36 cellular contexts compared by ENCODE assay signal in the genomic region with DNA sequence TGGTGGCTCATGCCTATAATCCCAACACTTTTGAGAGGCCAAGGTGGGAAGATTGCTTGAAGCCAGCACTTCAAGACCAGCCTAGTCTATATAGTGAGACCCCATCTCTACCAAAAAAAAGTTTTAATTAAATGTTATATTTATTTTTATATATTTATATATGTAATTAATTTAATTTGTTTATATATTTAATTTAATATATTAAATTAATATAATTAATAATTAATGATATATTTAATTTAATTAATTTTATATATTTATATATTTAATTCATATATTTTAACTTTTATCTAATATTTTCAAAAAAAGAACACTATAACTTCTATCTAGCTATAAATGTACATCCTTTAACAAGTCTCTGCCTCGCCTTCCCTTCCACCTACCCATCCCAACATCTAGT.
"Had no signal": no experiment of that assay in that cellular context is flagged by ENCODE, and none has a peak within 500 bp of the region (broad histone marks: within the 10 kb centered on the region; RNA-seq: fewer than 3 reads in every experiment).

No MANE protein-coding gene starts in this region.

- DNase-seq: activated B cell treated with CpG ODN at 0.5 μM for 24 hours; activated CD4-positive, alpha-beta memory T cell treated with anti-CD3 and anti-CD28 coated beads for 36 hours; activated CD4-positive, alpha-beta T cell treated with anti-CD3 and anti-CD28 coated beads for 36 hours; activated CD4-positive, alpha-beta T cell treated with anti-CD3 and anti-CD28 coated beads, Interleukin-2, amount 10 ng/mL, durations not matched to agents 24 days and 14 days; activated CD8-positive, alpha-beta memory T cell treated with anti-CD3 and anti-CD28 coated beads, Interleukin-2, amount 10 ng/mL, durations not matched to agents 7 days and 5 days; activated CD8-positive, alpha-beta memory T cell treated with anti-CD3 and anti-CD28 coated beads, Interleukin-2, amount 50 U/mL, for 4 hours; activated CD8-positive, alpha-beta T cell treated with anti-CD3 and anti-CD28 coated beads, Interleukin-2, amount 10 ng/mL, durations not matched to agents 7 days and 5 days; activated gamma-delta T cell; activated naive CD4-positive, alpha-beta T cell; activated naive CD4-positive, alpha-beta T cell treated with anti-CD3 and anti-CD28 coated beads, Interleukin-2, amount 10 ng/mL, durations not matched to agents 7 days and 5 days; activated naive CD8-positive, alpha-beta T cell treated with anti-CD3 and anti-CD28 coated beads, Interleukin-2, amount 10 ng/mL, durations not matched to agents 7 days and 5 days; activated T-cell treated with anti-CD3 and anti-CD28 coated beads, Interleukin-2, amount 50 U/mL, for 1 hour; activated T-cell treated with anti-CD3 and anti-CD28 coated beads, Interleukin-2, amount 50 U/mL, for 48 hours; central memory CD4-positive, alpha-beta T cell; cerebellar nuclear complex; dorsolateral prefrontal cortex; effector memory CD4-positive, alpha-beta T cell; endodermal cell; erythroblast; foreskin keratinocyte; heart right ventricle; T-helper 2 cell had no signal

- H3K27ac ChIP-seq: ascending aorta, breast epithelium, cardiac muscle cell, coronary artery, dorsolateral prefrontal cortex, esophagus muscularis mucosa, foreskin keratinocyte, gastroesophageal sphincter, heart right ventricle, hepatocyte, VCaP had no signal

- ATAC-seq: activated CD4-positive, alpha-beta T cell treated with anti-CD3 and anti-CD28 coated beads for 36 hours; activated CD4-positive, CD25-positive, alpha-beta regulatory T cell treated with anti-CD3 and anti-CD28 coated beads, Interleukin-2, amount 50 U/mL, for 24 hours; activated CD8-positive, alpha-beta memory T cell treated with anti-CD3 and anti-CD28 coated beads, Interleukin-2, amount 10 ng/mL, durations not matched to agents 7 days and 5 days; activated CD8-positive, alpha-beta T cell treated with anti-CD3 and anti-CD28 coated beads, Interleukin-2, amount 10 ng/mL, durations not matched to agents 7 days and 5 days; activated naive CD4-positive, alpha-beta T cell treated with anti-CD3 and anti-CD28 coated beads, Interleukin-2, amount 50 U/mL, for 72 hours; foreskin keratinocyte; gastroesophageal sphincter; heart right ventricle had no signal

- H3K9me3 ChIP-seq: ascending aorta, breast epithelium, esophagus muscularis mucosa, gastroesophageal sphincter had no signal

- H3K4me1 Mint-ChIP-seq: activated B cell treated with CpG ODN at 0.5 μM for 24 hours; activated CD4-positive, alpha-beta T cell treated with anti-CD3 and anti-CD28 coated beads for 36 hours; activated CD4-positive, alpha-beta T cell treated with anti-CD3 and anti-CD28 coated beads, Interleukin-2, amount 10 ng/mL, durations not matched to agents 24 days and 14 days; activated CD8-positive, alpha-beta memory T cell treated with anti-CD3 and anti-CD28 coated beads, Interleukin-2, amount 10 ng/mL, durations not matched to agents 7 days and 5 days; activated naive CD4-positive, alpha-beta T cell treated with anti-CD3 and anti-CD28 coated beads, Interleukin-2, amount 10 ng/mL, durations not matched to agents 7 days and 5 days; activated naive CD8-positive, alpha-beta T cell treated with anti-CD3 and anti-CD28 coated beads, Interleukin-2, amount 10 ng/mL, durations not matched to agents 7 days and 5 days; endodermal cell had no signal

- H3K36me3 ChIP-seq: ascending aorta, breast epithelium, cardiac muscle cell, esophagus muscularis mucosa, heart right ventricle had no signal

- H3K4me3 ChIP-seq: ascending aorta, breast epithelium, cardiac muscle cell, coronary artery, dorsolateral prefrontal cortex, esophagus muscularis mucosa, gastroesophageal sphincter, heart right ventricle, hepatocyte had no signal

- H3K4me1 ChIP-seq: ascending aorta, breast epithelium, esophagus muscularis mucosa, foreskin keratinocyte, gastroesophageal sphincter, heart right ventricle had no signal

- H3K4me3 Mint-ChIP-seq: activated B cell treated with CpG ODN at 0.5 μM for 24 hours; activated CD4-positive, alpha-beta memory T cell treated with anti-CD3 and anti-CD28 coated beads for 36 hours; activated CD4-positive, alpha-beta T cell treated with anti-CD3 and anti-CD28 coated beads for 36 hours; activated CD4-positive, alpha-beta T cell treated with anti-CD3 and anti-CD28 coated beads, Interleukin-2, amount 10 ng/mL, durations not matched to agents 24 days and 14 days; activated CD8-positive, alpha-beta memory T cell treated with anti-CD3 and anti-CD28 coated beads, Interleukin-2, amount 10 ng/mL, durations not matched to agents 7 days and 5 days; activated CD8-positive, alpha-beta T cell treated with anti-CD3 and anti-CD28 coated beads, Interleukin-2, amount 10 ng/mL, durations not matched to agents 7 days and 5 days; activated naive CD4-positive, alpha-beta T cell treated with anti-CD3 and anti-CD28 coated beads, Interleukin-2, amount 10 ng/mL, durations not matched to agents 7 days and 5 days; activated naive CD8-positive, alpha-beta T cell treated with anti-CD3 and anti-CD28 coated beads, Interleukin-2, amount 10 ng/mL, durations not matched to agents 7 days and 5 days; activated T-helper 1 cell treated with anti-CD3 and anti-CD28 coated beads, Interleukin-12 subunit alpha, Interleukin-12 subunit beta, Interleukin-2, Interleukin-4 antibody, amounts not matched to agents 30 ng/mL and 10 ng/mL and 1 ng/mL, durations not matched to agents 14 hours and 24 hours and 36 hours; brain; dendritic cell treated with granulocyte-macrophage colony-stimulating factor and Interleukin-4, amounts not matched to agents 40 ng/mL and 50 ng/mL, for 4 days; endodermal cell had no signal

- H3K36me3 Mint-ChIP-seq: activated CD8-positive, alpha-beta memory T cell treated with anti-CD3 and anti-CD28 coated beads, Interleukin-2, amount 10 ng/mL, durations not matched to agents 7 days and 5 days; activated naive CD4-positive, alpha-beta T cell treated with anti-CD3 and anti-CD28 coated beads, Interleukin-2, amount 10 ng/mL, durations not matched to agents 7 days and 5 days; activated naive CD4-positive, alpha-beta T cell treated with anti-CD3 and anti-CD28 coated beads, Interleukin-2, amount 50 U/mL, for 72 hours; activated naive CD8-positive, alpha-beta T cell treated with anti-CD3 and anti-CD28 coated beads, Interleukin-2, amount 10 ng/mL, durations not matched to agents 7 days and 5 days had no signal

- H3K27me3 Mint-ChIP-seq: activated B cell treated with CpG ODN at 0.5 μM for 24 hours; activated CD4-positive, alpha-beta memory T cell treated with anti-CD3 and anti-CD28 coated beads for 36 hours; activated CD4-positive, alpha-beta T cell treated with anti-CD3 and anti-CD28 coated beads for 36 hours; activated CD4-positive, alpha-beta T cell treated with anti-CD3 and anti-CD28 coated beads, Interleukin-2, amount 10 ng/mL, durations not matched to agents 24 days and 14 days; activated CD8-positive, alpha-beta memory T cell treated with anti-CD3 and anti-CD28 coated beads, Interleukin-2, amount 10 ng/mL, durations not matched to agents 7 days and 5 days; activated naive CD4-positive, alpha-beta T cell treated with anti-CD3 and anti-CD28 coated beads, Interleukin-2, amount 10 ng/mL, durations not matched to agents 7 days and 5 days; activated naive CD8-positive, alpha-beta T cell treated with anti-CD3 and anti-CD28 coated beads, Interleukin-2, amount 10 ng/mL, durations not matched to agents 7 days and 5 days; brain; dendritic cell treated with granulocyte-macrophage colony-stimulating factor and Interleukin-4, amounts not matched to agents 40 ng/mL and 50 ng/mL, for 4 days had no signal

- H3K27me3 ChIP-seq: ascending aorta, breast epithelium, cardiac muscle cell, dorsolateral prefrontal cortex, esophagus muscularis mucosa, foreskin keratinocyte, gastroesophageal sphincter, heart right ventricle, hepatocyte had no signal

- H3K9me3 Mint-ChIP-seq: activated B cell treated with CpG ODN at 0.5 μM for 24 hours; activated CD4-positive, alpha-beta memory T cell treated with anti-CD3 and anti-CD28 coated beads for 36 hours; activated CD4-positive, alpha-beta T cell treated with anti-CD3 and anti-CD28 coated beads, Interleukin-2, amount 10 ng/mL, durations not matched to agents 24 days and 14 days; activated naive CD4-positive, alpha-beta T cell treated with anti-CD3 and anti-CD28 coated beads, Interleukin-2, amount 10 ng/mL, durations not matched to agents 7 days and 5 days; activated naive CD4-positive, alpha-beta T cell treated with anti-CD3 and anti-CD28 coated beads, Interleukin-2, amount 50 U/mL, for 72 hours; activated naive CD8-positive, alpha-beta T cell treated with anti-CD3 and anti-CD28 coated beads, Interleukin-2, amount 10 ng/mL, durations not matched to agents 7 days and 5 days; activated T-helper 1 cell treated with anti-CD3 and anti-CD28 coated beads, Interleukin-12 subunit alpha, Interleukin-12 subunit beta, Interleukin-2, Interleukin-4 antibody, amounts not matched to agents 30 ng/mL and 10 ng/mL and 1 ng/mL, durations not matched to agents 14 hours and 24 hours and 36 hours; activated T-helper 2 cell treated with anti-CD3 and anti-CD28 coated beads, Interferon-gamma antibody, Interleukin-2, Interleukin-4, amounts not matched to agents 10 μg/mL and 5 μg/mL and 100 μg/mL, durations not matched to agents 14 hours and 24 hours and 36 hours; dendritic cell treated with granulocyte-macrophage colony-stimulating factor and Interleukin-4, amounts not matched to agents 40 ng/mL and 50 ng/mL, for 4 days; endodermal cell had no signal

- H3K27ac Mint-ChIP-seq: activated B cell treated with CpG ODN at 0.5 μM for 24 hours; activated CD4-positive, alpha-beta memory T cell treated with anti-CD3 and anti-CD28 coated beads for 36 hours; activated CD4-positive, alpha-beta T cell treated with anti-CD3 and anti-CD28 coated beads for 36 hours; activated CD4-positive, alpha-beta T cell treated with anti-CD3 and anti-CD28 coated beads, Interleukin-2, amount 10 ng/mL, durations not matched to agents 24 days and 14 days; activated CD8-positive, alpha-beta memory T cell treated with anti-CD3 and anti-CD28 coated beads, Interleukin-2, amount 10 ng/mL, durations not matched to agents 7 days and 5 days; activated CD8-positive, alpha-beta T cell treated with anti-CD3 and anti-CD28 coated beads, Interleukin-2, amount 10 ng/mL, durations not matched to agents 7 days and 5 days; activated naive CD4-positive, alpha-beta T cell treated with anti-CD3 and anti-CD28 coated beads, Interleukin-2, amount 10 ng/mL, durations not matched to agents 7 days and 5 days; activated naive CD4-positive, alpha-beta T cell treated with anti-CD3 and anti-CD28 coated beads, Interleukin-2, amount 50 U/mL, for 72 hours; activated naive CD8-positive, alpha-beta T cell treated with anti-CD3 and anti-CD28 coated beads, Interleukin-2, amount 10 ng/mL, durations not matched to agents 7 days and 5 days; activated T-helper 1 cell treated with anti-CD3 and anti-CD28 coated beads, Interleukin-12 subunit alpha, Interleukin-12 subunit beta, Interleukin-2, Interleukin-4 antibody, amounts not matched to agents 30 ng/mL and 10 ng/mL and 1 ng/mL, durations not matched to agents 14 hours and 24 hours and 36 hours; activated T-helper 2 cell treated with anti-CD3 and anti-CD28 coated beads, Interferon-gamma antibody, Interleukin-2, Interleukin-4, amounts not matched to agents 10 μg/mL and 5 μg/mL and 100 μg/mL, durations not matched to agents 14 hours and 24 hours and 36 hours; brain; dendritic cell treated with granulocyte-macrophage colony-stimulating factor and Interleukin-4, amounts not matched to agents 40 ng/mL and 50 ng/mL, for 4 days; endodermal cell had no signal
